8 cellular contexts compared by ENCODE assay signal in the genomic region with DNA sequence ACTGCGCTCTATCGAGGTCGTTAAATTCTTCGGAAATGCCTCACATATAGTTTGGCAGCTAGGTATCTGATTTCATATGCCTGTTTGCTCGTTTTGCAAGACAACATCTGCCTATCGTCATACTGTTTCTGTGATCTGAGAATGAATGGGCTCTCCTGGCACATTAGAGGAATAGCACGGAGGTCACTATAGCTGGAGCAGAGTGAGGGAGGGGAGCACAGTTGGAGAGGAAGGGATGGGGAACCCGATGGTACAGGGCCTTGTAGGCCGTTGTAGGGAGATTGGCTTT. TPM values are rescaled to one million over a fixed set of nuclear protein-coding genes. Genes with fewer than 3 reads are reported as not detected.
DNase-seq lines count a peak whose midpoint lies in the region; ATAC-seq and TF ChIP-seq lines count a peak whose summit lies in the region.

No MANE protein-coding gene starts in this region.

- DNase-seq in RKO (ENCODE audit: low spot score) (peak; percentile 40), GM13977 (ENCODE audit: low spot score) (no peak), cerebellum (ENCODE audit: low spot score) (no peak), AML-193 (lab: John Stamatoyannopoulos, UW) (no peak)

- no peaks in the 10 kb centered on the region; the same call in 1 of the 2 replicates for H3K4me1 ChIP-seq in ES-I3 (ENCODE audit: insufficient read depth, low read length)
- H3K4me1 ChIP-seq in esophagus (ENCODE audit: control insufficient read depth in 2 of 2, insufficient read depth in 2 of 2, low read length in 1 of 2) = peaks cover 0 to 2% of the 10 kb centered on the region in 2 donors
- H3K4me1 ChIP-seq in parathyroid adenoma = no peaks in the 10 kb centered on the region

- peaks cover 18% of the 10 kb centered on the region for H3K79me2 ChIP-seq in parathyroid adenoma

- H3K9ac ChIP-seq in ES-I3 (ENCODE audit: low read depth, low read length) (peak overlapping the region; percentile 93), parathyroid adenoma (no peak overlapping the region)

- TF ChIP-seq CTCF in parathyroid adenoma (IDR thresholded peaks at IDR 0.05) (no peak), GM13977 (IDR thresholded peaks at IDR 0.05; ENCODE audit: extremely low read depth, insufficient read depth, missing control alignments) (no peak)

- peak overlapping the region; percentile 77 for H3K4me2 ChIP-seq in parathyroid adenoma (ENCODE audit: low read length)

- ATAC-seq in HG03457 (IDR thresholded peaks at IDR 0.05; ENCODE audit: unreplicated experiment) = no peak

- H3K9me3 ChIP-seq in ES-I3 (ENCODE audit: control insufficient read depth, insufficient read depth, low read length) (no peaks in the 10 kb centered on the region), esophagus (ENCODE audit: control insufficient read depth in 2 of 2, insufficient read depth in 1 of 2, low read depth in 1 of 2, low read length in 1 of 2) (peaks cover 0 to 4% of the 10 kb centered on the region in 2 donors), parathyroid adenoma (ENCODE audit: control insufficient read depth, low read length) (no peaks in the 10 kb centered on the region)

- H3K4me3 ChIP-seq in esophagus (ENCODE audit: low read depth in 1 of 2, low read length in 2 of 2) (peak overlapping the region; percentile 49 to 68), parathyroid adenoma (ENCODE audit: low read depth, low read length) (peak overlapping the region; percentile 89)

- in situ Hi-C loops in GM13977 (cut with MboI; ENCODE audit: low pct_unique_long_range_greater_than_20kb, low sequenced_read_pairs, unreplicated experiment) = no loop called here

- peak overlapping the region; percentile 95 to 97 for H3K27ac ChIP-seq in esophagus (ENCODE audit: low read depth in 2 of 2, low read length in 1 of 2)
- H3K27ac ChIP-seq in parathyroid adenoma = peak overlapping the region; percentile 89

- H3K27me3 ChIP-seq in esophagus (ENCODE audit: control insufficient read depth in 1 of 2, insufficient read depth in 2 of 2, low read length in 2 of 2) (no peaks in the 10 kb centered on the region), parathyroid adenoma (ENCODE audit: control insufficient read depth, insufficient read depth, low read length) (no peaks in the 10 kb centered on the region)

- H3K36me3 ChIP-seq in ES-I3 (ENCODE audit: insufficient read depth, low read length) = no peaks in the 10 kb centered on the region
- H3K36me3 ChIP-seq in esophagus (ENCODE audit: control insufficient read depth in 2 of 2, insufficient read depth in 2 of 2, low read length in 1 of 2) = peaks cover 0 to 6% of the 10 kb centered on the region in 2 donors
- no peaks in the 10 kb centered on the region for H3K36me3 ChIP-seq in parathyroid adenoma (ENCODE audit: control insufficient read depth, insufficient read depth, low read length)

- WGBS in esophagus, 2 donors = 0 to 27% methylated on average over 9 of the region's 9 CpGs

- H2AFZ ChIP-seq in parathyroid adenoma = peak overlapping the region; percentile 79

RNA-seq across cellular contexts. Expression of gene IKBKG, which starts 0.6 kb away (rescaled TPM):
- polyA plus RNA-seq in esophagus = 10 to 100 TPM; 16.2 to 19.7 TPM
- total RNA-seq in cerebellum = 4.7 TPM

RNA-seq across cellular contexts. Expression of gene G6PD, which starts 1.3 kb away (rescaled TPM):
- polyA plus RNA-seq in esophagus = 10 to 100 TPM; 42.7 to 46.9 TPM
- 19.2 TPM for total RNA-seq in cerebellum

RNA-seq across cellular contexts. Expression of gene FAM3A, which starts 31.9 kb away (rescaled TPM):
- polyA plus RNA-seq in esophagus = 10 to 100 TPM; 51.6 to 54.4 TPM
- 9.3 TPM for total RNA-seq in cerebellum

RNA-seq across cellular contexts. Expression of gene CTAG1A, which starts 37.0 kb away (rescaled TPM):
- not detected for polyA plus RNA-seq in esophagus
- total RNA-seq in cerebellum = not detected

RNA-seq across cellular contexts. Expression of gene SLC10A3, which starts 57.5 kb away (rescaled TPM):
- polyA plus RNA-seq in esophagus = 10 to 100 TPM; 24.7 to 26.3 TPM
- total RNA-seq in cerebellum = 2.8 TPM
